Comparison of ENCODE assay signal across 1 cellular context in the genomic region with DNA sequence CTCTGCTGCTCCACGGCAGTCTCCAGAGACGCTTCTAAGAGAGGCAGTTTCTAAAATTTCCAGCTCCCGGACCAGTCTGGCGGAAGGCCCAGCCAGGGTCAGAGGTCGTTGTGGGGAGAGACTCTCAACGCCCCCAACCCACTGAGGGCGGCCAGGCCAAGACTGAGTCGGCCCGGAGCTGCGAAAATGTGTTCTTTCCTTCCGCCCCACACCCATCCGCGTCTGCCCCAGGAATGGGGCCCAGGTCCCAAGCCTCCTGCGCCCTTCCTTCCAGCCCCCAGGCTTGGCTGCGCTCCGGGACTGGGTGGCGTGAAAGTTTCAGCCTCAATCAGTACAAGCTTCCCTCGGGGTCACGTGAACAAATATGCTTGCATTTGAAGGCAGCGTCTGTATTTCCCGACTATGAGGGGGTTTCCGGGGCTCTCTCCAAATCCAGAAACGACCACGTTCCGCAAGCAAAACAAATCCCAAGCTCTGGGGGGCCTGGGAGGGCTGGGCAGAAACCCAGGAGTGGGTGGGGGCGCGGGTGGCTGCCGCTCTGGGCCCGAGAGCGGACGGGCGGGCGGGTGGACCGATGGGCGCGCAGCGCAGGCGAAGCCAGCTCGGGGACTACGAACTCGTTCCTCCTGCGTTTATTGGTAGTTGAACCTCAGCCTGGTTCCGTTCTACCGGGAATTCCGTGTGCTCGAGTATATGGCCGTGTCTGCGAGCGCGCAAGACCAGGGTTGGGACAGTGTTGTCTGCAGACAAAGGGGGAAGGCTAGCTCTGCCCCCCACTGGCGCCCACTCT.
TF ChIP-seq lines count a peak whose summit lies in the region.

No MANE protein-coding gene starts in this region.

TF ChIP-seq in GM23338, 12 proteins besides CTCF, POLR2A, EP300 and RAD21 (continued from another document):
- TF ChIP-seq, protein P1, sequence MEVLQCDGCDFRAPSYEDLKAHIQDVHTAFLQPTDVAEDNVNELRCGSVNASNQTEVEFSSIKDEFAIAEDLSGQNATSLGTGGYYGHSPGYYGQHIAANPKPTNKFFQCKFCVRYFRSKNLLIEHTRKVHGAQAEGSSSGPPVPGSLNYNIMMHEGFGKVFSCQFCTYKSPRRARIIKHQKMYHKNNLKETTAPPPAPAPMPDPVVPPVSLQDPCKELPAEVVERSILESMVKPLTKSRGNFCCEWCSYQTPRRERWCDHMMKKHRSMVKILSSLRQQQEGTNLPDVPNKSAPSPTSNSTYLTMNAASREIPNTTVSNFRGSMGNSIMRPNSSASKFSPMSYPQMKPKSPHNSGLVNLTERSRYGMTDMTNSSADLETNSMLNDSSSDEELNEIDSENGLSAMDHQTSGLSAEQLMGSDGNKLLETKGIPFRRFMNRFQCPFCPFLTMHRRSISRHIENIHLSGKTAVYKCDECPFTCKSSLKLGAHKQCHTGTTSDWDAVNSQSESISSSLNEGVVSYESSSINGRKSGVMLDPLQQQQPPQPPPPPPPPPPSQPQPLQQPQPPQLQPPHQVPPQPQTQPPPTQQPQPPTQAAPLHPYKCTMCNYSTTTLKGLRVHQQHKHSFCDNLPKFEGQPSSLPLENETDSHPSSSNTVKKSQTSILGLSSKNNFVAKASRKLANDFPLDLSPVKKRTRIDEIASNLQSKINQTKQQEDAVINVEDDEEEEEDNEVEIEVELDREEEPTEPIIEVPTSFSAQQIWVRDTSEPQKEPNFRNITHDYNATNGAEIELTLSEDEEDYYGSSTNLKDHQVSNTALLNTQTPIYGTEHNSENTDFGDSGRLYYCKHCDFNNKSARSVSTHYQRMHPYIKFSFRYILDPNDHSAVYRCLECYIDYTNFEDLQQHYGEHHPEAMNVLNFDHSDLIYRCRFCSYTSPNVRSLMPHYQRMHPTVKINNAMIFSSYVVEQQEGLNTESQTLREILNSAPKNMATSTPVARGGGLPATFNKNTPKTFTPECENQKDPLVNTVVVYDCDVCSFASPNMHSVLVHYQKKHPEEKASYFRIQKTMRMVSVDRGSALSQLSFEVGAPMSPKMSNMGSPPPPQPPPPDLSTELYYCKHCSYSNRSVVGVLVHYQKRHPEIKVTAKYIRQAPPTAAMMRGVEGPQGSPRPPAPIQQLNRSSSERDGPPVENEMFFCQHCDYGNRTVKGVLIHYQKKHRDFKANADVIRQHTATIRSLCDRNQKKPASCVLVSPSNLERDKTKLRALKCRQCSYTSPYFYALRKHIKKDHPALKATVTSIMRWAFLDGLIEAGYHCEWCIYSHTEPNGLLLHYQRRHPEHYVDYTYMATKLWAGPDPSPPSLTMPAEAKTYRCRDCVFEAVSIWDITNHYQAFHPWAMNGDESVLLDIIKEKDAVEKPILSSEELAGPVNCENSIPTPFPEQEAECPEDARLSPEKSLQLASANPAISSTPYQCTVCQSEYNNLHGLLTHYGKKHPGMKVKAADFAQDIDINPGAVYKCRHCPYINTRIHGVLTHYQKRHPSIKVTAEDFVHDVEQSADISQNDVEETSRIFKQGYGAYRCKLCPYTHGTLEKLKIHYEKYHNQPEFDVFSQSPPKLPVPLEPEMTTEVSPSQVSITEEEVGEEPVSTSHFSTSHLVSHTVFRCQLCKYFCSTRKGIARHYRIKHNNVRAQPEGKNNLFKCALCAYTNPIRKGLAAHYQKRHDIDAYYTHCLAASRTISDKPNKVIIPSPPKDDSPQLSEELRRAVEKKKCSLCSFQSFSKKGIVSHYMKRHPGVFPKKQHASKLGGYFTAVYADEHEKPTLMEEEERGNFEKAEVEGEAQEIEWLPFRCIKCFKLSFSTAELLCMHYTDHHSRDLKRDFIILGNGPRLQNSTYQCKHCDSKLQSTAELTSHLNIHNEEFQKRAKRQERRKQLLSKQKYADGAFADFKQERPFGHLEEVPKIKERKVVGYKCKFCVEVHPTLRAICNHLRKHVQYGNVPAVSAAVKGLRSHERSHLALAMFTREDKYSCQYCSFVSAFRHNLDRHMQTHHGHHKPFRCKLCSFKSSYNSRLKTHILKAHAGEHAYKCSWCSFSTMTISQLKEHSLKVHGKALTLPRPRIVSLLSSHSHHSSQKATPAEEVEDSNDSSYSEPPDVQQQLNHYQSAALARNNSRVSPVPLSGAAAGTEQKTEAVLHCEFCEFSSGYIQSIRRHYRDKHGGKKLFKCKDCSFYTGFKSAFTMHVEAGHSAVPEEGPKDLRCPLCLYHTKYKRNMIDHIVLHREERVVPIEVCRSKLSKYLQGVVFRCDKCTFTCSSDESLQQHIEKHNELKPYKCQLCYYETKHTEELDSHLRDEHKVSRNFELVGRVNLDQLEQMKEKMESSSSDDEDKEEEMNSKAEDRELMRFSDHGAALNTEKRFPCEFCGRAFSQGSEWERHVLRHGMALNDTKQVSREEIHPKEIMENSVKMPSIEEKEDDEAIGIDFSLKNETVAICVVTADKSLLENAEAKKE (CRISPR knock-in tag; IDR thresholded peaks at IDR 0.05) = no peak
- TF ChIP-seq STAT1 (IDR thresholded peaks at IDR 0.05; ENCODE audit: unreplicated experiment) = no peak
- TF ChIP-seq POLR2AphosphoS5 (IDR thresholded peaks at IDR 0.05; ENCODE audit: low read depth) = no peak
- TF ChIP-seq, protein P2, sequence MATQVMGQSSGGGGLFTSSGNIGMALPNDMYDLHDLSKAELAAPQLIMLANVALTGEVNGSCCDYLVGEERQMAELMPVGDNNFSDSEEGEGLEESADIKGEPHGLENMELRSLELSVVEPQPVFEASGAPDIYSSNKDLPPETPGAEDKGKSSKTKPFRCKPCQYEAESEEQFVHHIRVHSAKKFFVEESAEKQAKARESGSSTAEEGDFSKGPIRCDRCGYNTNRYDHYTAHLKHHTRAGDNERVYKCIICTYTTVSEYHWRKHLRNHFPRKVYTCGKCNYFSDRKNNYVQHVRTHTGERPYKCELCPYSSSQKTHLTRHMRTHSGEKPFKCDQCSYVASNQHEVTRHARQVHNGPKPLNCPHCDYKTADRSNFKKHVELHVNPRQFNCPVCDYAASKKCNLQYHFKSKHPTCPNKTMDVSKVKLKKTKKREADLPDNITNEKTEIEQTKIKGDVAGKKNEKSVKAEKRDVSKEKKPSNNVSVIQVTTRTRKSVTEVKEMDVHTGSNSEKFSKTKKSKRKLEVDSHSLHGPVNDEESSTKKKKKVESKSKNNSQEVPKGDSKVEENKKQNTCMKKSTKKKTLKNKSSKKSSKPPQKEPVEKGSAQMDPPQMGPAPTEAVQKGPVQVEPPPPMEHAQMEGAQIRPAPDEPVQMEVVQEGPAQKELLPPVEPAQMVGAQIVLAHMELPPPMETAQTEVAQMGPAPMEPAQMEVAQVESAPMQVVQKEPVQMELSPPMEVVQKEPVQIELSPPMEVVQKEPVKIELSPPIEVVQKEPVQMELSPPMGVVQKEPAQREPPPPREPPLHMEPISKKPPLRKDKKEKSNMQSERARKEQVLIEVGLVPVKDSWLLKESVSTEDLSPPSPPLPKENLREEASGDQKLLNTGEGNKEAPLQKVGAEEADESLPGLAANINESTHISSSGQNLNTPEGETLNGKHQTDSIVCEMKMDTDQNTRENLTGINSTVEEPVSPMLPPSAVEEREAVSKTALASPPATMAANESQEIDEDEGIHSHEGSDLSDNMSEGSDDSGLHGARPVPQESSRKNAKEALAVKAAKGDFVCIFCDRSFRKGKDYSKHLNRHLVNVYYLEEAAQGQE (IDR thresholded peaks at IDR 0.05; ENCODE audit: unreplicated experiment) = no peak
- TF ChIP-seq, protein P3, sequence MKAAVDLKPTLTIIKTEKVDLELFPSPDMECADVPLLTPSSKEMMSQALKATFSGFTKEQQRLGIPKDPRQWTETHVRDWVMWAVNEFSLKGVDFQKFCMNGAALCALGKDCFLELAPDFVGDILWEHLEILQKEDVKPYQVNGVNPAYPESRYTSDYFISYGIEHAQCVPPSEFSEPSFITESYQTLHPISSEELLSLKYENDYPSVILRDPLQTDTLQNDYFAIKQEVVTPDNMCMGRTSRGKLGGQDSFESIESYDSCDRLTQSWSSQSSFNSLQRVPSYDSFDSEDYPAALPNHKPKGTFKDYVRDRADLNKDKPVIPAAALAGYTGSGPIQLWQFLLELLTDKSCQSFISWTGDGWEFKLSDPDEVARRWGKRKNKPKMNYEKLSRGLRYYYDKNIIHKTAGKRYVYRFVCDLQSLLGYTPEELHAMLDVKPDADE (IDR thresholded peaks at IDR 0.05) = no peak
- TF ChIP-seq CREB1 (CRISPR knock-in tag; IDR thresholded peaks at IDR 0.05; ENCODE audit: low read depth) = no peak
